In genomic region chr16:70289229-70290098, GRCh38 we compare ENCODE assay signal across 8 cellular contexts. TPM values are rescaled to one million over a fixed set of nuclear protein-coding genes. Genes with fewer than 3 reads are reported as not detected.
A peak's percentile ranks its signal among the peaks of the same experiment; 100 is the strongest.
DNase-seq lines count a peak whose midpoint lies in the region; ATAC-seq, FAIRE-seq and TF ChIP-seq lines count a peak whose summit lies in the region.

AARS1 (minus strand) TSS chr16:70289506; CDS start chr16:70282763, 6,743 bp downstream.

- WGBS in mammary epithelial cell (ENCODE audit: low coverage, missing lambda C conversion rate): under 1% methylated on average over 26 of the region's 53 CpGs
- WGBS in small intestine, 3 donors: 1 to 2% (median 1%) methylated on average over 40 to 53 of the region's 53 CpGs

- no peaks in the 10 kb centered on the region for H3K27me3 ChIP-seq in ACC112 (ENCODE audit: insufficient read depth, low read length)
- H3K27me3 ChIP-seq in WERI-Rb-1 (ENCODE audit: insufficient read depth, low read depth, severe bottlenecking): no peaks in the 10 kb centered on the region
- no peaks in the 10 kb centered on the region for H3K27me3 ChIP-seq in mammary epithelial cell (ENCODE audit: insufficient read depth, low read length)
- H3K27me3 ChIP-seq in iPS-20b (ENCODE audit: insufficient read depth, low read length): no peaks in the 10 kb centered on the region
- H3K27me3 ChIP-seq in small intestine (ENCODE audit: control insufficient read depth in 2 of 2, insufficient read depth in 2 of 2, low read length in 2 of 2): no peaks in the 10 kb centered on the region

- ATAC-seq in GM18870 (IDR thresholded peaks at IDR 0.05; ENCODE audit: unreplicated experiment) (peak; percentile 97), HG03135 (IDR thresholded peaks at IDR 0.05; ENCODE audit: unreplicated experiment) (peak; percentile 96)

- peak within 1 kb of the TSS; percentile 98 for H3K9ac ChIP-seq in mammary epithelial cell (ENCODE audit: insufficient read depth, low read length)
- peak within 1 kb of the TSS; percentile 94 for H3K9ac ChIP-seq in iPS-20b (ENCODE audit: low read depth, low read length)

- in situ Hi-C loops in mammary epithelial cell (cut with MboI; ENCODE audit: low sequenced_read_pairs in 2 of 2): no loop called here

- intact Hi-C loops in mammary epithelial cell (cut with micrococcal nuclease): loop anchor here (1.0 to 10.0 kb wide), 2 partner anchors 58 to 235 kb away; partner anchors contain the start of genes COG4 and SF3B3

- CTCF ChIA-PET in mammary epithelial cell (lab: Charles Lee; ENCODE audit: low non-redundant PET): no interaction called here

- peaks cover 43% of the 10 kb centered on the region for H3K79me2 ChIP-seq in ACC112 (ENCODE audit: control insufficient read depth, insufficient read depth, low read length, unreplicated experiment)
- peaks cover 44% of the 10 kb centered on the region for H3K79me2 ChIP-seq in mammary epithelial cell (ENCODE audit: insufficient read depth, low read length)

- H2AFZ ChIP-seq in ACC112 (ENCODE audit: low read length, unreplicated experiment) (peak within 1 kb of the TSS; percentile 53), mammary epithelial cell (ENCODE audit: low read depth, low read length) (peak within 1 kb of the TSS; percentile 94)

- DNase-seq in NCI-H2196 treated with DMSO at 0.1 percent for 48 hours (lab: John Stamatoyannopoulos, UW; ENCODE audit: unreplicated experiment): peak; percentile 78
- peak; percentile 98 for DNase-seq in WERI-Rb-1
- peak; percentile 100 for DNase-seq in mammary epithelial cell
- peak; percentile 99 for DNase-seq in small intestine

- TF ChIP-seq CTCF in WERI-Rb-1 (IDR thresholded peaks at IDR 0.05; ENCODE audit: low read depth, low read length) (no peak), mammary epithelial cell (conservative IDR thresholded peaks at IDR 0.05 in 1 of 2, IDR thresholded peaks at IDR 0.05 in 1 of 2; ENCODE audit: extremely low read depth in 1 of 2, insufficient read depth in 1 of 2, low read depth in 1 of 2, low read length in 2 of 2) (no peak)

- peak within 1 kb of the TSS; percentile 85 for H3K4me2 ChIP-seq in mammary epithelial cell (ENCODE audit: insufficient read depth, low read depth, low read length)

- peaks cover 9% of the 10 kb centered on the region for H3K4me1 ChIP-seq in ACC112 (ENCODE audit: control insufficient read depth, insufficient read depth, low read length, unreplicated experiment)
- peaks cover 4% of the 10 kb centered on the region for H3K4me1 ChIP-seq in mammary epithelial cell (ENCODE audit: insufficient read depth, low read length)
- peaks cover 4% of the 10 kb centered on the region; the same call in 1 of the 2 replicates for H3K4me1 ChIP-seq in iPS-20b (ENCODE audit: insufficient read depth, low read length)
- H3K4me1 ChIP-seq in small intestine (ENCODE audit: control insufficient read depth in 2 of 2, insufficient read depth in 1 of 2, low read depth in 1 of 2, low read length in 1 of 2): peaks cover 0 to 3% of the 10 kb centered on the region in 2 donors

- H3K4me3 ChIP-seq in ACC112 (ENCODE audit: low read depth, low read length) (peak within 1 kb of the TSS; percentile 84), WERI-Rb-1 (ENCODE audit: low read depth, low read length) (peak within 1 kb of the TSS; percentile 89), mammary epithelial cell (replicated peaks in 1 of 3; ENCODE audit: insufficient read depth in 1 of 3, low read depth in 2 of 3, low read length in 3 of 3) (peak within 1 kb of the TSS; percentile 68 to 92 (median 83)), iPS-20b (ENCODE audit: low read length) (peak within 1 kb of the TSS; percentile 82), small intestine (ENCODE audit: low read depth in 1 of 2, low read length in 2 of 2) (peak within 1 kb of the TSS; percentile 93 to 97)

- dilution Hi-C loops in mammary epithelial cell (cut with HindIII; ENCODE audit: low sequenced_read_pairs): no loop called here

- H3K27ac ChIP-seq in ACC112 (ENCODE audit: low read depth, low read length) (peak within 1 kb of the TSS; percentile 86), WERI-Rb-1 (peak within 1 kb of the TSS; percentile 100), mammary epithelial cell (ENCODE audit: insufficient read depth, low read depth, low read length) (peak within 1 kb of the TSS; percentile 95), iPS-20b (ENCODE audit: low read length) (peak within 1 kb of the TSS; percentile 89), small intestine (ENCODE audit: low read depth in 1 of 2, low read length in 1 of 2) (peak within 1 kb of the TSS; percentile 95 to 99)

- H3K9me3 ChIP-seq in WERI-Rb-1 (ENCODE audit: severe bottlenecking): no peaks in the 10 kb centered on the region
- no peaks in the 10 kb centered on the region for H3K9me3 ChIP-seq in mammary epithelial cell (replicated peaks; ENCODE audit: insufficient read depth, low read length)
- H3K9me3 ChIP-seq in iPS-20b (ENCODE audit: insufficient read depth, low read depth, low read length): no peaks in the 10 kb centered on the region
- H3K9me3 ChIP-seq in small intestine (ENCODE audit: control insufficient read depth, low read depth): no peaks in the 10 kb centered on the region

- peaks cover 2% of the 10 kb centered on the region for H4K20me1 ChIP-seq in mammary epithelial cell (ENCODE audit: insufficient read depth, low read length)

- BruUV-seq in mammary epithelial cell (replicated peaks; lab: Mats Ljungman, UMichigan): TSS peak; percentile 87

- no peak for FAIRE-seq in small intestine (lab: Jason Lieb, UNC)

- H3K36me3 ChIP-seq in ACC112 (ENCODE audit: insufficient read depth, low read length) (peaks cover 15% of the 10 kb centered on the region), WERI-Rb-1 (peaks cover 30% of the 10 kb centered on the region), mammary epithelial cell (ENCODE audit: insufficient read depth, low read length) (peaks cover 9% of the 10 kb centered on the region), iPS-20b (ENCODE audit: insufficient read depth, low read depth, low read length) (peaks cover 21% of the 10 kb centered on the region), small intestine (ENCODE audit: control insufficient read depth in 2 of 2, insufficient read depth in 2 of 2, low read length in 2 of 2) (no peaks in the 10 kb centered on the region)

RNA-seq across cellular contexts. Expression of gene AARS1, which starts in this region (rescaled TPM):
- total RNA-seq in mammary epithelial cell: 100 to 1,000 TPM; 191 to 198 TPM
- polyA plus RNA-seq in mammary epithelial cell: 94.5 TPM
- polyA minus RNA-seq in mammary epithelial cell: 170 TPM
- polyA plus RNA-seq in small intestine: 10 to 100 TPM; 21.7 to 56.8 (median 41.6) TPM

Comparison
In these comparisons a context has a peak if more than half of its experiments do, and no peak if none do; other contexts are left out.
1. Peak in every context shown above with its lines: DNase-seq, ATAC-seq, H3K4me3 ChIP-seq and H3K27ac ChIP-seq.